ENCODE assay signal across 23 cellular contexts in the genomic region with DNA sequence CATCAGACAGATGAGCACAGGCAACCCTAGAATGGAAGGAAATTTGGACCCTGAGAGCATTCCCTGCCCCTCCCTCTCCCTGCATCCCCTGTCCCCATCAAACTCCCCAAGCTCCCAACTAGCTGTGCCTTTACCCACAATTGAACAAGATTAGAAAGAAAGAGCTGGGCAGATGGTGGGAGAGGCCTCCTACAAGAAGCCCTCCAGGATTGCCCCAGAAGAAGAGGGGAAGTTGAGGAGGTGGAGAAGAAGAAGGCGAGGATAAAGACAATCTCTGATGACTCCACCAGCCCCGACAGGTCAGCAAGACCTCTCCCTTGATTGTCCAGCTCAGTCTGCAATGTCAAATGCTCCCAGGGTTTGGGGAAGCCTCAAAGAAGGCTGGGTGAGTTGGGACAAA. TPM values are rescaled to one million over a fixed set of nuclear protein-coding genes. Genes with fewer than 3 reads are reported as not detected.
A peak's percentile ranks its signal among the peaks of the same experiment; 100 is the strongest.
DNase-seq lines count a peak whose midpoint lies in the region; ATAC-seq, FAIRE-seq and TF ChIP-seq lines count a peak whose summit lies in the region.
"Had no signal": no experiment of that assay in that cellular context is flagged by ENCODE, and none has a peak within 500 bp of the region (broad histone marks: within the 10 kb centered on the region; RNA-seq: fewer than 3 reads in every experiment).

No MANE protein-coding gene starts in this region.

- no peak for TF ChIP-seq POLR2A in A549 (IDR thresholded peaks at IDR 0.05; ENCODE audit: low read length)
- TF ChIP-seq POLR2A in H1 (IDR thresholded peaks at IDR 0.05; ENCODE audit: control extremely low read depth in 1 of 2, low read depth in 2 of 2, low read length in 2 of 2) = no peak

- in situ Hi-C loops in GM13977 (cut with MboI; ENCODE audit: low pct_unique_long_range_greater_than_20kb, low sequenced_read_pairs, unreplicated experiment) = no loop called here

- POLR2A ChIA-PET in A549 (lab: Yijun Ruan, JAX) = no interaction called here
- POLR2A ChIA-PET in WTC11 (lab: Charles Lee) = interaction anchor here (0.5 kb wide), 1 partner anchor 20 kb away, joined by 6 read pairs; no protein-coding TSS in a partner anchor
- POLR2A ChIA-PET in H1 (lab: Charles Lee; ENCODE audit: partially characterized antibody) = interaction anchor here (0.6 kb wide), 1 partner anchor 159 kb away, joined by 3 read pairs; no protein-coding TSS in a partner anchor
- POLR2A ChIA-PET in MCF 10A (lab: Yijun Ruan, JAX) = no interaction called here

- no peak overlapping the region for H3K14ac ChIP-seq in H1 (ENCODE audit: insufficient read length)

- no peak overlapping the region for H3K56ac ChIP-seq in H1 (replicated peaks; ENCODE audit: insufficient read length, low read depth, low read length)

- H4K91ac ChIP-seq in H1 (replicated peaks; ENCODE audit: insufficient read length, low read length) = no peak overlapping the region

- H4K8ac ChIP-seq in H1 (ENCODE audit: extremely low read depth, insufficient read depth, low read length) = no peak overlapping the region

- no peak overlapping the region for H2BK5ac ChIP-seq in H1 (ENCODE audit: low read depth, low read length)

- no peak overlapping the region for H2AK5ac ChIP-seq in H1 (ENCODE audit: low read depth, low read length)

- H2BK120ac ChIP-seq in H1 (replicated peaks; ENCODE audit: low read depth, low read length) = no peak overlapping the region

- H3K18ac ChIP-seq in H1 (ENCODE audit: extremely low read depth, low read length) = peak overlapping the region; percentile 60; the same call in 1 of the 2 replicates

- H3K27ac ChIP-seq in A549 (no peak overlapping the region), H1 (ENCODE audit: low read depth, low read length) (no peak overlapping the region; the same call in 1 of the 2 replicates)
- H3K27ac ChIP-seq: BLaER1 treated with 17β-estradiol and CSF1 and Interleukin-3, amounts not matched to agents 10 nM and 100 nM had no signal

- H3K9me3 ChIP-seq in A549 (no peaks in the 10 kb centered on the region), H1 (ENCODE audit: insufficient read depth in 2 of 2, low read depth in 1 of 2, low read length in 1 of 2) (0 out of 4 replicates have a peak, but pooled peaks cover 0 to 5% of the 10 kb centered on the region in 2 experiments)
- H3K9me3 ChIP-seq: BE2C; BLaER1 treated with 17β-estradiol and CSF1 and Interleukin-3, amounts not matched to agents 10 nM and 100 nM had no signal

- ATAC-seq in A549 = no peak
- no peak for ATAC-seq in WTC11
- ATAC-seq: GM12878, GM23338 had no signal

- H4K5ac ChIP-seq in H1 (ENCODE audit: insufficient read length, low read depth, low read length) = no peak overlapping the region

- H2BK20ac ChIP-seq in H1 (ENCODE audit: low read length) = no peak overlapping the region

- no peak overlapping the region for H2BK15ac ChIP-seq in H1 (ENCODE audit: low read length)

- no peak for DNase-seq in A549 (ENCODE audit: low read depth in 1 of 2, low spot score in 1 of 2)
- peak; percentile 12 for DNase-seq in GM13977 (ENCODE audit: low spot score)
- DNase-seq in WTC11 (ENCODE audit: low spot score) = no peak
- DNase-seq in H1 (ENCODE audit: low read depth in 1 of 2, low spot score in 2 of 2) = no peak
- no peak for DNase-seq in MCF 10A (ENCODE audit: unreplicated experiment)
- no peak for DNase-seq in activated CD4-positive, CD25-positive, alpha-beta regulatory T cell treated with anti-CD3 and anti-CD28 coated beads, Interleukin-2, amount 50 U/mL, for 72 hours
- DNase-seq in activated effector memory CD4-positive, alpha-beta T cell treated with anti-CD3 and anti-CD28 coated beads, Interleukin-2, amount 50 U/mL, for 16 hours = no peak
- DNase-seq in T-helper 2 cell = no peak
- DNase-seq: BE2C; CD4-positive, alpha-beta T cell; CD8-positive, alpha-beta memory T cell; DMS 273 treated with DMSO at 0.1 percent for 48 hours; DMS79; EL; GDM1; HCEC 1CT had no signal

- H3K9me3 Mint-ChIP-seq in WTC11 = peaks cover 6% of the 10 kb centered on the region
- H3K9me3 Mint-ChIP-seq in MCF 10A (ENCODE audit: unreplicated experiment) = peaks cover 6% of the 10 kb centered on the region
- H3K9me3 Mint-ChIP-seq: GM23338 had no signal

- H3K27me3 Mint-ChIP-seq in WTC11 (ENCODE audit: low read depth) (no peaks in the 10 kb centered on the region), MCF 10A (ENCODE audit: insufficient read depth, unreplicated experiment) (peaks cover 58% of the 10 kb centered on the region)

- FAIRE-seq in A549 (lab: Jason Lieb, UNC) = no peak
- FAIRE-seq in H1 (lab: Jason Lieb, UNC) = no peak
- FAIRE-seq: D721Med, GM12878, GM18507, H54 had no signal

- intact Hi-C loops in MCF 10A (cut with micrococcal nuclease) = no loop called here

- H3K36me3 ChIP-seq in H1 (ENCODE audit: control insufficient read depth in 2 of 4, insufficient read depth in 4 of 4, low read length in 3 of 4) = peaks cover 0 to 8% (median 0%) of the 10 kb centered on the region in 4 experiments; a peak in 3 of 8 replicates
- H3K36me3 ChIP-seq: BLaER1 treated with 17β-estradiol and CSF1 and Interleukin-3, amounts not matched to agents 10 nM and 100 nM had no signal

- WGBS in A549 (ENCODE audit: missing lambda C conversion rate) = 63% methylated on average over 2 of the region's 2 CpGs
- WGBS in H1 (ENCODE audit: extremely low coverage in 1 of 2, insufficient coverage in 1 of 2, insufficient read length in 1 of 2, insufficient replicate concordance in 2 of 2, low coverage in 1 of 2, low lambda C conversion rate in 2 of 2, missing lambda C conversion rate in 1 of 2), 2 experiments = 83% methylated on average over 2 of the region's 2 CpGs; no CpG with 5 or more reads in 1 of the 2 experiments

- no peak overlapping the region for H3K23ac ChIP-seq in H1 (ENCODE audit: insufficient read length)

- H3K4me2 ChIP-seq in A549 = no peak overlapping the region
- H3K4me2 ChIP-seq in H1 (ENCODE audit: insufficient read depth in 1 of 2, low read depth in 2 of 2, low read length in 2 of 2) = no peak overlapping the region
- H3K4me2 ChIP-seq: BLaER1 treated with 17β-estradiol and CSF1 and Interleukin-3, amounts not matched to agents 10 nM and 100 nM; GM23338 had no signal

- H3K4me3 ChIP-seq in A549 (no peak overlapping the region), H1 (ENCODE audit: extremely low read depth in 1 of 4, insufficient read depth in 2 of 4, low read depth in 3 of 4, low read length in 4 of 4) (no peak overlapping the region)
- H3K4me3 ChIP-seq: BLaER1 treated with 17β-estradiol and CSF1 and Interleukin-3, amounts not matched to agents 10 nM and 100 nM; GM12878; GM23338 had no signal

- CTCF ChIA-PET in A549 (lab: Yijun Ruan, JAX) (no interaction called here), WTC11 (lab: Charles Lee) (interaction anchor here (0.8 to 2.3 kb wide), 5 partner anchors 10 to 222 kb away, joined by 4 to 6 read pairs (median 4); no protein-coding TSS in a partner anchor), H1 (lab: Charles Lee; ENCODE audit: partially characterized antibody) (interaction anchor here (0.7 to 2.3 kb wide), 7 partner anchors 14 to 91 kb away, joined by 3 to 13 read pairs (median 4); no protein-coding TSS in a partner anchor), MCF 10A (lab: Yijun Ruan, JAX) (no interaction called here)

- H3K27ac Mint-ChIP-seq in WTC11 (peak overlapping the region; percentile 1; the same call in 1 of the 2 replicates), MCF 10A (ENCODE audit: low read depth, unreplicated experiment) (no peak overlapping the region)
- H3K27ac Mint-ChIP-seq: CD4-positive, alpha-beta T cell; GM23338 had no signal

- no peak overlapping the region for H3K4ac ChIP-seq in H1 (replicated peaks; ENCODE audit: insufficient read length, low read depth, low read length)

- TF ChIP-seq EP300 in A549 (IDR thresholded peaks at IDR 0.05) (no peak), H1 (IDR thresholded peaks at IDR 0.05; ENCODE audit: borderline replicate concordance in 1 of 2, low read depth in 2 of 2, low read length in 2 of 2) (no peak)

- H4K20me1 ChIP-seq in H1 (replicated peaks in 1 of 2; ENCODE audit: control insufficient read depth in 1 of 2, insufficient read depth in 2 of 2, low read length in 2 of 2) = peaks cover 3 to 7% of the 10 kb centered on the region in 2 experiments

- no peak overlapping the region for H2AFZ ChIP-seq in H1 (ENCODE audit: low read length)
- H2AFZ ChIP-seq: GM23338 had no signal

- H3K9ac ChIP-seq in H1 (replicated peaks in 1 of 4; ENCODE audit: extremely low read depth in 1 of 4, low read depth in 3 of 4, low read length in 3 of 4) = no peak overlapping the region
- H3K9ac ChIP-seq: BLaER1 treated with 17β-estradiol and CSF1 and Interleukin-3, amounts not matched to agents 10 nM and 100 nM had no signal

- no peaks in the 10 kb centered on the region for H3K27me3 ChIP-seq in H1 (replicated peaks in 1 of 4; ENCODE audit: control insufficient read depth in 3 of 4, extremely low read depth in 1 of 4, insufficient read depth in 3 of 4, low read length in 3 of 4)
- H3K27me3 ChIP-seq: BE2C had no signal

- no TSS peak for BruUV-seq in MCF 10A (replicated peaks; lab: Mats Ljungman, UMichigan)

- no peak for TF ChIP-seq RAD21 in A549 (conservative IDR thresholded peaks at IDR 0.05 in 1 of 2, IDR thresholded peaks at IDR 0.05 in 1 of 2)
- no peak for TF ChIP-seq RAD21 in H1 (IDR thresholded peaks at IDR 0.05 in 1 of 2, conservative IDR thresholded peaks at IDR 0.05 in 1 of 2; ENCODE audit: low read depth in 2 of 2, low read length in 2 of 2)

- H2BK12ac ChIP-seq in H1 (ENCODE audit: low read depth, low read length) = no peak overlapping the region

- peaks cover 13% of the 10 kb centered on the region; the same call in 2 of the 3 replicates for H3K4me1 ChIP-seq in A549
- H3K4me1 ChIP-seq in H1 (replicated peaks in 1 of 4; ENCODE audit: control insufficient read depth in 3 of 4, insufficient read depth in 4 of 4, low read length in 3 of 4) = peaks cover 0 to 10% (median 5%) of the 10 kb centered on the region in 4 experiments; a peak in 6 of 7 replicates
- H3K4me1 ChIP-seq: BE2C had no signal

- H3K79me2 ChIP-seq in H1 (ENCODE audit: control insufficient read depth in 1 of 2, insufficient read depth in 2 of 2, low read length in 2 of 2) = peaks cover 0 to 29% of the 10 kb centered on the region in 2 experiments; a peak in 2 of 4 replicates

- H3K36me3 Mint-ChIP-seq in WTC11 (peaks cover 11% of the 10 kb centered on the region), MCF 10A (ENCODE audit: insufficient read depth, unreplicated experiment) (no peaks in the 10 kb centered on the region)
- H3K36me3 Mint-ChIP-seq: CD14-positive monocyte; CD8-positive, alpha-beta memory T cell had no signal

- H3K4me1 Mint-ChIP-seq in WTC11 (peaks cover 32% of the 10 kb centered on the region), MCF 10A (ENCODE audit: insufficient read depth, unreplicated experiment) (peaks cover 5% of the 10 kb centered on the region)

- H3K4me3 Mint-ChIP-seq in WTC11 (no peak overlapping the region), MCF 10A (ENCODE audit: unreplicated experiment) (no peak overlapping the region)
- H3K4me3 Mint-ChIP-seq: CD14-positive monocyte; CD4-positive, alpha-beta T cell; CD8-positive, alpha-beta memory T cell; GM23338 had no signal

- H3K79me1 ChIP-seq in H1 (ENCODE audit: low read depth, low read length) = peaks cover 12% of the 10 kb centered on the region; the same call in 1 of the 2 replicates

- TF ChIP-seq CTCF in A549 (IDR thresholded peaks at IDR 0.05) = no peak
- no peak for TF ChIP-seq CTCF in GM13977 (IDR thresholded peaks at IDR 0.05; ENCODE audit: extremely low read depth, insufficient read depth, missing control alignments)
- no peak for TF ChIP-seq CTCF in WTC11 (IDR thresholded peaks at IDR 0.05)
- no peak for TF ChIP-seq CTCF in H1 (IDR thresholded peaks at IDR 0.05; ENCODE audit: control extremely low read depth in 1 of 3, insufficient read depth in 1 of 3, low read depth in 1 of 3, low read length in 3 of 3)
- no peak for TF ChIP-seq CTCF in MCF 10A (IDR thresholded peaks at IDR 0.05; ENCODE audit: unreplicated experiment)

- H3K23me2 ChIP-seq in H1 (ENCODE audit: low read depth, low read length) = peaks cover 6% of the 10 kb centered on the region; the same call in 1 of the 2 replicates

RNA-seq across cellular contexts. Expression of gene UNC13A, which starts 11.9 kb away (rescaled TPM):
- polyA plus RNA-seq in A549 (2011; rRNA removed) (4.2 and 5.5 TPM in 2 replicates), A549 (2017; fragmentation: RNase III; extraction: RNeasy Plus Mini Kit Qiagen cat#74134 plus additional on column Dnase treatment) (2.6 to 3.1 TPM (median 2.8 TPM) in 3 replicates), H1 (2011; rRNA removed) (13.1 and 15.8 TPM in 2 replicates)
- polyA plus RNA-seq in A549 (2012; cell fraction: cytosol; rRNA removed) = 0.83 and 1.1 TPM in 2 replicates
- 3.4 and 3.9 TPM in 2 replicates for polyA plus RNA-seq in A549 (2012; cell fraction: nucleus; rRNA removed)
- polyA minus RNA-seq in A549 (2011; rRNA and poly(A)+ RNA removed) = 6.7 and 8.2 TPM in 2 replicates
- total RNA-seq in WTC11 (2021) (40.7 to 42.9 TPM (median 41.1 TPM) in 3 replicates), MCF 10A (2022) (0.15 and 0.21 TPM in 2 replicates)
- 45.0 and 47.6 TPM in 2 replicates for total RNA-seq in H1 (2021; fragmentation: NEBNext Ultra II Directional; extraction: Animal tissue kit (Norgen Biotek cat#: 25700))
- 16.9 TPM for polyA plus RNA-seq in H1 (2011; cell fraction: cytosol; rRNA removed)
- 49.4 TPM for polyA plus RNA-seq in H1 (2011; cell fraction: nucleus; rRNA removed)
- 26.1 to 33.9 TPM (median 30.6 TPM) in 4 replicates for polyA plus RNA-seq in H1 (2012, experiment 1 of 2)
- polyA plus RNA-seq in H1 (2012, experiment 2 of 2) = 6.6 TPM
- polyA plus RNA-seq in H1 (2013, experiment 1 of 2) = 18.5 TPM
- polyA plus RNA-seq in H1 (2013, experiment 2 of 2) = 18.8 TPM
- 30.3 and 40.8 TPM in 2 replicates for polyA minus RNA-seq in H1 (2011; rRNA and poly(A)+ RNA removed)
- polyA minus RNA-seq in H1 (2011; cell fraction: cytosol; rRNA and poly(A)+ RNA removed) = 22.1 TPM
- 31.9 TPM for polyA minus RNA-seq in H1 (2011; cell fraction: nucleus; rRNA and poly(A)+ RNA removed)
- total RNA-seq: CD8-positive, alpha-beta memory T cell had no signal
- polyA plus RNA-seq: CD14-positive monocyte; CD8-positive, alpha-beta memory T cell had no signal

RNA-seq across cellular contexts. Expression of gene MAP1S, which starts 43.0 kb away (rescaled TPM):
- 8.3 and 10.6 TPM in 2 replicates for polyA plus RNA-seq in A549 (2011; rRNA removed)
- polyA plus RNA-seq in A549 (2012; cell fraction: cytosol; rRNA removed) = 29.2 and 30.3 TPM in 2 replicates
- polyA plus RNA-seq in A549 (2012; cell fraction: nucleus; rRNA removed) = 56.0 and 85.3 TPM in 2 replicates
- 23.2 to 26.9 TPM (median 26.4 TPM) in 3 replicates for polyA plus RNA-seq in A549 (2017; fragmentation: RNase III; extraction: RNeasy Plus Mini Kit Qiagen cat#74134 plus additional on column Dnase treatment)
- 19.2 and 23.6 TPM in 2 replicates for polyA minus RNA-seq in A549 (2011; rRNA and poly(A)+ RNA removed)
- 115 to 124 TPM (median 120 TPM) in 3 replicates for total RNA-seq in WTC11 (2021)
- 115 and 116 TPM in 2 replicates for total RNA-seq in H1 (2021; fragmentation: NEBNext Ultra II Directional; extraction: Animal tissue kit (Norgen Biotek cat#: 25700))
- polyA plus RNA-seq in H1 (2011; rRNA removed) = 66.7 and 161 TPM in 2 replicates
- 36.1 TPM for polyA plus RNA-seq in H1 (2011; cell fraction: cytosol; rRNA removed)
- 88.4 TPM for polyA plus RNA-seq in H1 (2011; cell fraction: nucleus; rRNA removed)
- polyA plus RNA-seq in H1 (2012, experiment 1 of 2) = 82.0 to 146 TPM (median 135 TPM) in 4 replicates
- polyA plus RNA-seq in H1 (2012, experiment 2 of 2) = 65.2 TPM
- 49.7 TPM for polyA plus RNA-seq in H1 (2013, experiment 1 of 2)
- 45.9 TPM for polyA plus RNA-seq in H1 (2013, experiment 2 of 2)
- polyA minus RNA-seq in H1 (2011; rRNA and poly(A)+ RNA removed) = 67.0 and 81.2 TPM in 2 replicates
- 103 TPM for polyA minus RNA-seq in H1 (2011; cell fraction: cytosol; rRNA and poly(A)+ RNA removed)
- polyA minus RNA-seq in H1 (2011; cell fraction: nucleus; rRNA and poly(A)+ RNA removed) = 39.2 TPM
- total RNA-seq in MCF 10A (2022) = 47.1 and 58.3 TPM in 2 replicates

Comparison
In these comparisons a context has a peak if more than half of its experiments do, and no peak if none do; other contexts are left out.
1. RNA of gene UNC13A, which starts 11.9 kb away (total RNA-seq): 45.0 to 47.6 TPM in H1 and 40.7 to 42.9 TPM in WTC11; 0.15 to 0.21 TPM in MCF 10A; every median in the first group is over 10 times any median in the second.
2. CTCF ChIA-PET loops: an anchor here in WTC11 (0.8 to 2.3 kb wide) and H1 (0.7 to 2.3 kb wide); none called in A549 and MCF 10A.
3. POLR2A ChIA-PET loops: an anchor here in WTC11 (0.5 kb wide) and H1 (0.6 kb wide); none called in A549 and MCF 10A.